Comparison of ENCODE assay signal across 1 cellular context in genomic region chr10:87861034-87861433, GRCh38.
TF ChIP-seq lines count a peak whose summit lies in the region.

No MANE protein-coding gene starts in this region.

TF ChIP-seq in liver, 16 proteins besides CTCF, POLR2A, EP300 and RAD21 (continued from another document):
- TF ChIP-seq NR2F2 (IDR thresholded peaks at IDR 0.05): no peak
- TF ChIP-seq MAX (IDR thresholded peaks at IDR 0.05): no peak
- no peak for TF ChIP-seq ATF3 (IDR thresholded peaks at IDR 0.05)
- no peak for TF ChIP-seq FOXA2 (IDR thresholded peaks at IDR 0.05)
- TF ChIP-seq HNF4G (IDR thresholded peaks at IDR 0.05): no peak
- TF ChIP-seq FOXA1 (IDR thresholded peaks at IDR 0.05): no peak
- no peak for TF ChIP-seq TAF1 (conservative IDR thresholded peaks at IDR 0.05)
- TF ChIP-seq HNF4A (conservative IDR thresholded peaks at IDR 0.05): no peak
